In genomic region chr10:73779018-73779417, GRCh38 we compare ENCODE assay signal across 18 cellular contexts. TPM values are rescaled to one million over a fixed set of nuclear protein-coding genes. Genes with fewer than 3 reads are reported as not detected.
DNase-seq lines count a peak whose midpoint lies in the region; ATAC-seq and TF ChIP-seq lines count a peak whose summit lies in the region.
"Had no signal": no experiment of that assay in that cellular context is flagged by ENCODE, and none has a peak within 500 bp of the region (broad histone marks: within the 10 kb centered on the region; RNA-seq: fewer than 3 reads in every experiment).

No MANE protein-coding gene starts in this region.

- H3K9me3 ChIP-seq in HEK293 (ENCODE audit: control insufficient read depth, insufficient read depth, low read depth, low read length) (no peaks in the 10 kb centered on the region), HAP-1 (no peaks in the 10 kb centered on the region), prostate gland (no peaks in the 10 kb centered on the region), SK-N-SH (no peaks in the 10 kb centered on the region)
- H3K9me3 ChIP-seq: A549, BE2C had no signal

- H3K27ac ChIP-seq in HEK293 (ENCODE audit: extremely low read depth, low read depth, low read length) (no peak overlapping the region), prostate gland (no peak overlapping the region), SK-N-SH (ENCODE audit: low read depth in 2 of 2, low read length in 1 of 2) (no peak overlapping the region)
- H3K27ac ChIP-seq: A549, HL-60 had no signal

- TF ChIP-seq POLR2A in prostate gland (IDR thresholded peaks at IDR 0.05) = no peak

- H2AFZ ChIP-seq in SK-N-SH (ENCODE audit: low read depth) = no peak overlapping the region

- CTCF ChIA-PET in HEK293 (lab: Yijun Ruan, JAX) = interaction anchor here (0.7 to 2.5 kb wide), 3 partner anchors 16 to 101 kb away, joined by 3 to 13 read pairs (median 5); no protein-coding TSS in a partner anchor
- CTCF ChIA-PET in WTC11 (lab: Charles Lee) = interaction anchor here (0.7 kb wide), 2 partner anchors 27 to 29 kb away, joined by 3 read pairs; no protein-coding TSS in a partner anchor
- CTCF ChIA-PET in SK-N-SH (lab: Yijun Ruan, JAX) = interaction anchor here (0.6 to 1.3 kb wide), 2 partner anchors 9 to 416 kb away, joined by 3 read pairs; no protein-coding TSS in a partner anchor

- peaks cover 8% of the 10 kb centered on the region; the same call in 1 of the 2 replicates for H4K20me1 ChIP-seq in SK-N-SH (ENCODE audit: insufficient read depth)

- H3K4me1 Mint-ChIP-seq in WTC11 (peaks cover 38% of the 10 kb centered on the region), neural crest cell (peaks cover 52% of the 10 kb centered on the region)

- H3K79me2 ChIP-seq in SK-N-SH (ENCODE audit: insufficient read depth) = peaks cover 95% of the 10 kb centered on the region

- ATAC-seq in WTC11 = no peak
- ATAC-seq: A549; CD8-positive, alpha-beta T cell had no signal

- no peaks in the 10 kb centered on the region for H3K9me2 ChIP-seq in SK-N-SH

- POLR2A ChIA-PET in HEK293 (lab: Yijun Ruan, JAX) = interaction anchor here (0.6 to 1.3 kb wide), 4 partner anchors 31 to 532 kb away, joined by 3 to 4 read pairs (median 4); partner anchors contain the start of gene DNAJC9
- POLR2A ChIA-PET in WTC11 (lab: Charles Lee) = interaction anchor here (0.7 kb wide), 1 partner anchor 33 kb away, joined by 3 read pairs; no protein-coding TSS in a partner anchor
- POLR2A ChIA-PET in SK-N-SH (lab: Yijun Ruan, JAX) = no interaction called here

- TF ChIP-seq RAD21 in SK-N-SH (IDR thresholded peaks at IDR 0.05; ENCODE audit: low read length) = no peak

- no peak for TF ChIP-seq CTCF in HEK293 (tag by site-specific recombination; IDR thresholded peaks at IDR 0.05)
- no peak for TF ChIP-seq CTCF in WTC11 (IDR thresholded peaks at IDR 0.05)
- no peak for TF ChIP-seq CTCF in neural crest cell (conservative IDR thresholded peaks at IDR 0.05)
- no peak for TF ChIP-seq CTCF in prostate gland (IDR thresholded peaks at IDR 0.05)
- no peak for TF ChIP-seq CTCF in SK-N-SH (IDR thresholded peaks at IDR 0.05)

- no peaks in the 10 kb centered on the region for H3K27me3 Mint-ChIP-seq in WTC11 (ENCODE audit: low read depth)
- no peaks in the 10 kb centered on the region for H3K27me3 Mint-ChIP-seq in neural crest cell (ENCODE audit: low read depth)

- no peak overlapping the region for H3K4me2 ChIP-seq in SK-N-SH
- H3K4me2 ChIP-seq: A549 had no signal

- DNase-seq in WTC11 (ENCODE audit: low spot score) = no peak
- DNase-seq in neural crest cell (ENCODE audit: low read depth, low spot score) = no peak
- no peak for DNase-seq in HAP-1 (ENCODE audit: low spot score in 2 of 2)
- no peak for DNase-seq in prostate gland (ENCODE audit: low spot score)
- DNase-seq in SK-N-SH = no peak
- DNase-seq: BE2C; CD8-positive, alpha-beta T cell; COR-L47; DMS153; DMS79 treated with DMSO at 0.1 percent for 48 hours; GOT3; H9; HFFc6; KBM-7 had no signal

- H3K27me3 ChIP-seq in HAP-1 (ENCODE audit: low read depth) (no peaks in the 10 kb centered on the region), prostate gland (replicated peaks; ENCODE audit: insufficient read depth) (no peaks in the 10 kb centered on the region), SK-N-SH (ENCODE audit: insufficient read depth) (no peaks in the 10 kb centered on the region)
- H3K27me3 ChIP-seq: BE2C had no signal

- no peak for TF ChIP-seq EP300 in SK-N-SH (IDR thresholded peaks at IDR 0.05; ENCODE audit: borderline replicate concordance in 1 of 2, low read depth in 1 of 2, low read length in 1 of 2)

- H3F3A ChIP-seq in SK-N-SH (replicated peaks; ENCODE audit: insufficient read depth) = peaks cover 13% of the 10 kb centered on the region

- H3K36me3 ChIP-seq in HEK293 (ENCODE audit: control insufficient read depth in 2 of 2, insufficient read depth in 1 of 2, low read length in 2 of 2) (peaks cover 37 to 55% of the 10 kb centered on the region in 2 experiments), HAP-1 (replicated peaks) (peaks cover 26% of the 10 kb centered on the region), prostate gland (no peaks in the 10 kb centered on the region), SK-N-SH (replicated peaks in 1 of 2; ENCODE audit: control insufficient read depth in 1 of 2, insufficient read depth in 2 of 2, low read length in 1 of 2) (peaks cover 18 to 32% of the 10 kb centered on the region in 2 experiments)

- no peaks in the 10 kb centered on the region for H3K9me3 Mint-ChIP-seq in WTC11
- H3K9me3 Mint-ChIP-seq in neural crest cell = no peaks in the 10 kb centered on the region
- H3K9me3 Mint-ChIP-seq: CD14-positive monocyte; CD8-positive, alpha-beta T cell; H9; HFFc6 had no signal

- WGBS in prostate gland = 90% methylated on average over 5 of the region's 5 CpGs
- WGBS in SK-N-SH (ENCODE audit: low lambda C conversion rate) = 97% methylated on average over 5 of the region's 5 CpGs

- no peak overlapping the region for H3K27ac Mint-ChIP-seq in WTC11
- H3K27ac Mint-ChIP-seq in neural crest cell (ENCODE audit: unreplicated experiment) = no peak overlapping the region
- H3K27ac Mint-ChIP-seq: HFFc6 had no signal

- no peak overlapping the region for H3K4me3 ChIP-seq in HEK293 (ENCODE audit: low read depth, low read length)
- no peak overlapping the region for H3K4me3 ChIP-seq in HAP-1
- no peak overlapping the region for H3K4me3 ChIP-seq in prostate gland
- H3K4me3 ChIP-seq in SK-N-SH (ENCODE audit: low read depth in 2 of 2, low read length in 1 of 2) = no peak overlapping the region
- H3K4me3 ChIP-seq: A549 had no signal

- no peak overlapping the region for H3K4me3 Mint-ChIP-seq in WTC11
- peak overlapping the region; percentile 28 for H3K4me3 Mint-ChIP-seq in neural crest cell
- H3K4me3 Mint-ChIP-seq: CD14-positive monocyte; CD8-positive, alpha-beta T cell; H9; HFFc6 had no signal

- intact Hi-C loops in prostate gland (cut with DNase I) = no loop called here

- H3K4me1 ChIP-seq in HEK293 (ENCODE audit: control insufficient read depth, insufficient read depth, low read length) (peaks cover 7% of the 10 kb centered on the region; the same call in 1 of the 2 replicates), HAP-1 (peaks cover 33% of the 10 kb centered on the region), prostate gland (replicated peaks) (peaks cover 7% of the 10 kb centered on the region), SK-N-SH (ENCODE audit: control insufficient read depth in 1 of 2, insufficient read depth in 2 of 2, low read depth in 1 of 2, low read length in 1 of 2) (peaks cover 12 to 21% of the 10 kb centered on the region in 2 experiments; a peak in 3 of 4 replicates)

- H3K36me3 Mint-ChIP-seq in WTC11 (peaks cover 21% of the 10 kb centered on the region), neural crest cell (ENCODE audit: low read depth) (peaks cover 5% of the 10 kb centered on the region)

- no peak overlapping the region for H3K9ac ChIP-seq in SK-N-SH

- in situ Hi-C loops in HAP-1 (cut with MboI; ENCODE audit: low sequenced_read_pairs) = no loop called here

TF ChIP-seq in HEK293, 187 proteins besides CTCF, POLR2A, EP300 and RAD21 (continues in another document):
- TF ChIP-seq ZNF121 (tag by site-specific recombination; IDR thresholded peaks at IDR 0.05) (peak; percentile 76), ZNF521 (tag by site-specific recombination; IDR thresholded peaks at IDR 0.05) (no peak)

TF ChIP-seq in WTC11, 78 proteins besides CTCF, POLR2A, EP300 and RAD21 (continues in another document):
- TF ChIP-seq, protein P1, sequence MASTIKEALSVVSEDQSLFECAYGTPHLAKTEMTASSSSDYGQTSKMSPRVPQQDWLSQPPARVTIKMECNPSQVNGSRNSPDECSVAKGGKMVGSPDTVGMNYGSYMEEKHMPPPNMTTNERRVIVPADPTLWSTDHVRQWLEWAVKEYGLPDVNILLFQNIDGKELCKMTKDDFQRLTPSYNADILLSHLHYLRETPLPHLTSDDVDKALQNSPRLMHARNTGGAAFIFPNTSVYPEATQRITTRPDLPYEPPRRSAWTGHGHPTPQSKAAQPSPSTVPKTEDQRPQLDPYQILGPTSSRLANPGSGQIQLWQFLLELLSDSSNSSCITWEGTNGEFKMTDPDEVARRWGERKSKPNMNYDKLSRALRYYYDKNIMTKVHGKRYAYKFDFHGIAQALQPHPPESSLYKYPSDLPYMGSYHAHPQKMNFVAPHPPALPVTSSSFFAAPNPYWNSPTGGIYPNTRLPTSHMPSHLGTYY (CRISPR knock-in tag; IDR thresholded peaks at IDR 0.05) = 0 out of 2 replicates have a peak, but pooled peaks have one; percentile 13

RNA-seq across cellular contexts. Expression of gene CHCHD1, which starts 2.8 kb away (rescaled TPM):
- total RNA-seq in WTC11 (2021) (45.9 to 47.9 TPM (median 45.9 TPM) in 3 replicates), neural crest cell (34.8 and 38.9 TPM in 2 replicates), prostate gland (10 to 100 TPM; 33.2 to 55.6 TPM)
- 57.8 and 60.9 TPM in 2 replicates for polyA plus RNA-seq in SK-N-SH (2012; rRNA removed)
- 71.7 and 84.8 TPM in 2 replicates for polyA plus RNA-seq in SK-N-SH (2012; cell fraction: cytosol; rRNA removed)
- polyA plus RNA-seq in SK-N-SH (2012; cell fraction: nucleus; rRNA removed) = 22.1 and 30.6 TPM in 2 replicates

RNA-seq across cellular contexts. Expression of gene ZSWIM8, which starts 6.4 kb away (rescaled TPM):
- 50.5 to 59.1 TPM (median 53.2 TPM) in 3 replicates for total RNA-seq in WTC11 (2021)
- 74.9 and 75.7 TPM in 2 replicates for total RNA-seq in neural crest cell
- total RNA-seq in prostate gland = 100 to 1,000 TPM in 1 of 2 donors, 10 to 100 TPM in 1; 80.6 to 246 TPM
- polyA plus RNA-seq in SK-N-SH (2012; rRNA removed) = 97.3 and 112 TPM in 2 replicates
- polyA plus RNA-seq in SK-N-SH (2012; cell fraction: cytosol; rRNA removed) = 21.4 and 41.4 TPM in 2 replicates
- polyA plus RNA-seq in SK-N-SH (2012; cell fraction: nucleus; rRNA removed) = 340 and 358 TPM in 2 replicates

RNA-seq across cellular contexts. Expression of gene NDST2, which starts 32.4 kb away (rescaled TPM):
- total RNA-seq in WTC11 (2021) (26.3 to 32.3 TPM (median 31.1 TPM) in 3 replicates), neural crest cell (27.6 and 35.7 TPM in 2 replicates), prostate gland (10 to 100 TPM; 39.7 to 57.4 TPM)
- 22.1 and 24.1 TPM in 2 replicates for polyA plus RNA-seq in SK-N-SH (2012; rRNA removed)
- polyA plus RNA-seq in SK-N-SH (2012; cell fraction: cytosol; rRNA removed) = 10.5 and 14.1 TPM in 2 replicates
- 69.9 and 86.8 TPM in 2 replicates for polyA plus RNA-seq in SK-N-SH (2012; cell fraction: nucleus; rRNA removed)

RNA-seq across cellular contexts. Expression of gene SEC24C, which starts 34.8 kb away (rescaled TPM):
- total RNA-seq in WTC11 (2021) (64.2 to 74.2 TPM (median 64.5 TPM) in 3 replicates), neural crest cell (81.4 and 85.9 TPM in 2 replicates), prostate gland (10 to 100 TPM; 80.7 to 87.6 TPM)
- polyA plus RNA-seq in SK-N-SH (2012; rRNA removed) = 73.6 and 99.2 TPM in 2 replicates
- 41.4 and 52.7 TPM in 2 replicates for polyA plus RNA-seq in SK-N-SH (2012; cell fraction: cytosol; rRNA removed)
- polyA plus RNA-seq in SK-N-SH (2012; cell fraction: nucleus; rRNA removed) = 160 and 238 TPM in 2 replicates

Comparison
In these comparisons a context has a peak if more than half of its experiments do, and no peak if none do; other contexts are left out.
1. Of the 8 proteins assayed by ChIP-seq in both HEK293 and WTC11: peak only in HEK293: none; only in WTC11: none; in both: ZNF121; in neither: 7.